In genomic region chr21:27329255-27329851, GRCh38 we compare ENCODE assay signal across 18 cellular contexts.
DNase-seq lines count a peak whose midpoint lies in the region; ATAC-seq and TF ChIP-seq lines count a peak whose summit lies in the region.
"Had no signal": no experiment of that assay in that cellular context is flagged by ENCODE, and none has a peak within 500 bp of the region (broad histone marks: within the 10 kb centered on the region; RNA-seq: fewer than 3 reads in every experiment).

No MANE protein-coding gene starts in this region.

- CTCF ChIA-PET in activated CD4-positive, alpha-beta T cell treated with anti-CD3 and anti-CD28 coated beads, Interleukin-2, amount 10 ng/mL, durations not matched to agents 7 days and 5 days (lab: Charles Lee) = no interaction called here

- peak; percentile 59 for DNase-seq in AG10803 (ENCODE audit: low read depth)
- DNase-seq in NCI-H774 (lab: John Stamatoyannopoulos, UW) = peak; percentile 42
- peak in 1 of 2 donors; percentile 98 for DNase-seq in fibroblast of lung (ENCODE audit: low read depth in 2 of 2)
- DNase-seq in osteocyte (ENCODE audit: extremely low spot score, unreplicated experiment) = no peak
- DNase-seq in activated CD4-positive, alpha-beta T cell treated with anti-CD3 and anti-CD28 coated beads, Interleukin-2, amount 10 ng/mL, durations not matched to agents 7 days and 5 days = no peak
- DNase-seq in stimulated activated CD4-positive, alpha-beta T cell treated with anti-CD3 and anti-CD28 coated beads, Interleukin-4, amount 100 ng/mL, for 1 hour = no peak
- no peak for DNase-seq in NCI-H748 (lab: John Stamatoyannopoulos, UW; ENCODE audit: unreplicated experiment)
- DNase-seq: activated effector memory CD4-positive, alpha-beta T cell treated with Interleukin-2 at 50 U/mL for 16 hours; aorta; left cardiac atrium; naive B cell; NCI-H1694; substantia nigra had no signal

- POLR2A ChIA-PET in activated CD4-positive, alpha-beta T cell treated with anti-CD3 and anti-CD28 coated beads, Interleukin-2, amount 10 ng/mL, durations not matched to agents 7 days and 5 days (lab: Charles Lee) = no interaction called here

- no peak overlapping the region for H3K9ac ChIP-seq in fibroblast of lung (ENCODE audit: insufficient read depth, low read length)

- H3K27me3 Mint-ChIP-seq in osteocyte (ENCODE audit: unreplicated experiment) = no peaks in the 10 kb centered on the region
- H3K27me3 Mint-ChIP-seq in activated CD4-positive, alpha-beta T cell treated with anti-CD3 and anti-CD28 coated beads, Interleukin-2, amount 10 ng/mL, durations not matched to agents 7 days and 5 days = no peaks in the 10 kb centered on the region
- H3K27me3 Mint-ChIP-seq: dendritic cell treated with granulocyte-macrophage colony-stimulating factor and Interleukin-4, amounts not matched to agents 40 ng/mL and 50 ng/mL, for 4 days; naive B cell; progenitor cell of endocrine pancreas had no signal

- no peak for ATAC-seq in GM21723 (IDR thresholded peaks at IDR 0.05; ENCODE audit: unreplicated experiment)

- no peak overlapping the region for H3K27ac ChIP-seq in fibroblast of lung (ENCODE audit: insufficient read depth, low read length)
- H3K27ac ChIP-seq: SJCRH30 had no signal

- H3K79me2 ChIP-seq in fibroblast of lung (ENCODE audit: control insufficient read depth, insufficient read depth, low read length) = no peaks in the 10 kb centered on the region

- peak overlapping the region; percentile 68 for H3K4me2 ChIP-seq in fibroblast of lung (ENCODE audit: extremely low read depth, insufficient read depth, low read length)

- peaks cover 16% of the 10 kb centered on the region for H3K4me1 Mint-ChIP-seq in osteocyte (ENCODE audit: unreplicated experiment)
- H3K4me1 Mint-ChIP-seq in activated CD4-positive, alpha-beta T cell treated with anti-CD3 and anti-CD28 coated beads, Interleukin-2, amount 10 ng/mL, durations not matched to agents 7 days and 5 days = no peaks in the 10 kb centered on the region
- H3K4me1 Mint-ChIP-seq: naive B cell had no signal

- TF ChIP-seq CTCF in AG10803 (conservative IDR thresholded peaks at IDR 0.05; ENCODE audit: low read length) (no peak), fibroblast of lung (conservative IDR thresholded peaks at IDR 0.05 in 1 of 2, IDR thresholded peaks at IDR 0.05 in 1 of 2; ENCODE audit: low read depth in 1 of 2, low read length in 2 of 2) (no peak), osteocyte (IDR thresholded peaks at IDR 0.05) (no peak)

- no peaks in the 10 kb centered on the region for H3K27me3 ChIP-seq in fibroblast of lung (ENCODE audit: control insufficient read depth, insufficient read depth, low read length)
- H3K27me3 ChIP-seq: SJCRH30 had no signal

- peaks cover 17% of the 10 kb centered on the region for H3K9me3 Mint-ChIP-seq in osteocyte (ENCODE audit: unreplicated experiment)
- peaks cover 14% of the 10 kb centered on the region for H3K9me3 Mint-ChIP-seq in activated CD4-positive, alpha-beta T cell treated with anti-CD3 and anti-CD28 coated beads, Interleukin-2, amount 10 ng/mL, durations not matched to agents 7 days and 5 days

- no peaks in the 10 kb centered on the region for H3K4me1 ChIP-seq in fibroblast of lung (ENCODE audit: control insufficient read depth, extremely low read depth, insufficient read depth, low read length)

- no peaks in the 10 kb centered on the region for H3K9me3 ChIP-seq in fibroblast of lung (ENCODE audit: control insufficient read depth, insufficient read depth, low read depth, low read length)

- no peaks in the 10 kb centered on the region for H3K36me3 ChIP-seq in fibroblast of lung (ENCODE audit: control insufficient read depth, insufficient read depth, low read length)
- H3K36me3 ChIP-seq: SJCRH30 had no signal

- peak overlapping the region; percentile 75 for H3K27ac Mint-ChIP-seq in osteocyte (ENCODE audit: unreplicated experiment)
- H3K27ac Mint-ChIP-seq in activated CD4-positive, alpha-beta T cell treated with anti-CD3 and anti-CD28 coated beads, Interleukin-2, amount 10 ng/mL, durations not matched to agents 7 days and 5 days = no peak overlapping the region
- H3K27ac Mint-ChIP-seq: dendritic cell treated with granulocyte-macrophage colony-stimulating factor and Interleukin-4, amounts not matched to agents 40 ng/mL and 50 ng/mL, for 4 days; naive B cell; progenitor cell of endocrine pancreas; T-helper 2 cell treated with Interferon-gamma antibody and Interleukin-4, amounts not matched to agents 5 μg/mL and 100 μg/mL, for 36 hours had no signal

- H3K4me3 ChIP-seq in AG10803 (ENCODE audit: low read length) (no peak overlapping the region), fibroblast of lung (replicated peaks in 1 of 4; ENCODE audit: control extremely low read depth in 1 of 4, insufficient read depth in 1 of 4, low read depth in 3 of 4, low read length in 4 of 4) (no peak overlapping the region)
- H3K4me3 ChIP-seq: SJCRH30 had no signal

- H3K36me3 Mint-ChIP-seq in osteocyte (ENCODE audit: unreplicated experiment) = peaks cover 4% of the 10 kb centered on the region
- H3K36me3 Mint-ChIP-seq in activated CD4-positive, alpha-beta T cell treated with anti-CD3 and anti-CD28 coated beads, Interleukin-2, amount 10 ng/mL, durations not matched to agents 7 days and 5 days (ENCODE audit: low read depth) = no peaks in the 10 kb centered on the region
- H3K36me3 Mint-ChIP-seq: naive B cell had no signal

- H2AFZ ChIP-seq in fibroblast of lung (ENCODE audit: low read length) = no peak overlapping the region

- no peaks in the 10 kb centered on the region for H4K20me1 ChIP-seq in fibroblast of lung (ENCODE audit: control insufficient read depth, extremely low read depth, insufficient read depth, low read length)

- H3K4me3 Mint-ChIP-seq in osteocyte (ENCODE audit: unreplicated experiment) = peak overlapping the region; percentile 11
- H3K4me3 Mint-ChIP-seq in activated CD4-positive, alpha-beta T cell treated with anti-CD3 and anti-CD28 coated beads, Interleukin-2, amount 10 ng/mL, durations not matched to agents 7 days and 5 days = no peak overlapping the region
- H3K4me3 Mint-ChIP-seq: dendritic cell treated with granulocyte-macrophage colony-stimulating factor and Interleukin-4, amounts not matched to agents 40 ng/mL and 50 ng/mL, for 4 days; naive B cell; T-helper 2 cell treated with Interferon-gamma antibody and Interleukin-4, amounts not matched to agents 5 μg/mL and 100 μg/mL, for 36 hours had no signal

Comparison
In these comparisons a context has a peak if more than half of its experiments do, and no peak if none do; other contexts are left out.
1. DNase-seq: peak in AG10803 (single experiment) and NCI-H774 (single experiment); none in osteocyte (single experiment), activated CD4-positive, alpha-beta T cell treated with anti-CD3 and anti-CD28 coated beads, Interleukin-2, amount 10 ng/mL, durations not matched to agents 7 days and 5 days (single experiment), stimulated activated CD4-positive, alpha-beta T cell treated with anti-CD3 and anti-CD28 coated beads, Interleukin-4, amount 100 ng/mL, for 1 hour (single experiment) and NCI-H748 (single experiment).